In genomic region chr6:126716012-126716411, GRCh38 we compare ENCODE assay signal across 29 cellular contexts.
DNase-seq lines count a peak whose midpoint lies in the region; ATAC-seq and TF ChIP-seq lines count a peak whose summit lies in the region.
"Had no signal": no experiment of that assay in that cellular context is flagged by ENCODE, and none has a peak within 500 bp of the region (broad histone marks: within the 10 kb centered on the region; RNA-seq: fewer than 3 reads in every experiment).

No MANE protein-coding gene starts in this region.

- H3K27me3 Mint-ChIP-seq in CD8-positive, alpha-beta memory T cell = no peaks in the 10 kb centered on the region
- H3K27me3 Mint-ChIP-seq: CD4-positive, CD25-positive, alpha-beta regulatory T cell; effector memory CD8-positive, alpha-beta T cell; T-cell had no signal

- peaks cover 19 to 21% of the 10 kb centered on the region in 2 donors for H3K4me1 ChIP-seq in gastrocnemius medialis
- no peaks in the 10 kb centered on the region for H3K4me1 ChIP-seq in CD8-positive, alpha-beta memory T cell (ENCODE audit: insufficient read depth, low read length)
- H3K4me1 ChIP-seq: colonic mucosa, left lung, right atrium auricular region, SJCRH30, upper lobe of left lung had no signal

- H3K36me3 Mint-ChIP-seq in CD8-positive, alpha-beta memory T cell = no peaks in the 10 kb centered on the region
- H3K36me3 Mint-ChIP-seq: CD4-positive, CD25-positive, alpha-beta regulatory T cell; natural killer cell; T-cell had no signal

- no peaks in the 10 kb centered on the region for H3K9me3 ChIP-seq in gastrocnemius medialis
- no peaks in the 10 kb centered on the region for H3K9me3 ChIP-seq in CD8-positive, alpha-beta memory T cell (ENCODE audit: low read length)
- H3K9me3 ChIP-seq: colonic mucosa, left lung, ovary, right atrium auricular region, SJCRH30, upper lobe of left lung had no signal

- CTCF ChIA-PET in BJ (lab: Yijun Ruan, JAX) = no interaction called here
- CTCF ChIA-PET in CD8-positive, alpha-beta memory T cell (lab: Charles Lee) = no interaction called here

- in situ Hi-C loops in gastrocnemius medialis (cut with MboI; ENCODE audit: low sequenced_read_pairs in 4 of 4) = no loop called here

- H3K4me1 Mint-ChIP-seq in CD8-positive, alpha-beta memory T cell = no peaks in the 10 kb centered on the region
- H3K4me1 Mint-ChIP-seq: CD4-positive, CD25-positive, alpha-beta regulatory T cell; natural killer cell; T-cell had no signal

- TF ChIP-seq POLR2A in gastrocnemius medialis (IDR thresholded peaks at IDR 0.05) = no peak

- H3K4me3 ChIP-seq in BJ (ENCODE audit: low read depth, low read length) = no peak overlapping the region
- no peak overlapping the region for H3K4me3 ChIP-seq in gastrocnemius medialis
- no peak overlapping the region for H3K4me3 ChIP-seq in CD8-positive, alpha-beta memory T cell (ENCODE audit: low read length)
- H3K4me3 ChIP-seq: colonic mucosa, left lung, ovary, right atrium auricular region, SJCRH30, upper lobe of left lung had no signal

- no peak overlapping the region for H3K4me3 Mint-ChIP-seq in CD8-positive, alpha-beta memory T cell
- H3K4me3 Mint-ChIP-seq: CD4-positive, CD25-positive, alpha-beta regulatory T cell; effector memory CD8-positive, alpha-beta T cell; natural killer cell; T-cell had no signal

- no peak for TF ChIP-seq CTCF in BJ (IDR thresholded peaks at IDR 0.05; ENCODE audit: insufficient read depth, low read depth, low read length)
- TF ChIP-seq CTCF in gastrocnemius medialis (IDR thresholded peaks at IDR 0.05 in 4 of 5, conservative IDR thresholded peaks at IDR 0.05 in 1 of 5) = no peak

- intact Hi-C loops in gastrocnemius medialis (cut with DNase I; ENCODE audit: low total_unique reads) = loop anchor here (5.0 kb wide), 2 partner anchors 406 to 551 kb away; partner anchors contain the start of gene RNF146

- H3K9me3 Mint-ChIP-seq in CD8-positive, alpha-beta memory T cell = peaks cover 0 to 2% (median 0%) of the 10 kb centered on the region in 5 donors
- H3K9me3 Mint-ChIP-seq: CD4-positive, CD25-positive, alpha-beta regulatory T cell; effector memory CD8-positive, alpha-beta T cell; natural killer cell; T-cell had no signal

- DNase-seq in BJ (ENCODE audit: low read depth) (peak; percentile 37), LHCN-M2 (ENCODE audit: low read depth) (peak; percentile 74), fibroblast of peridontal ligament (ENCODE audit: extremely low read depth) (peak; percentile 73), gastrocnemius medialis (no peak), NCI-H146 treated with DMSO at 0.1 percent for 48 hours (lab: John Stamatoyannopoulos, UW; ENCODE audit: unreplicated experiment) (no peak)
- DNase-seq in CD8-positive, alpha-beta memory T cell = no peak
- DNase-seq: activated CD4-positive, alpha-beta T cell treated with anti-CD3 and anti-CD28 coated beads, Interleukin-2, amount 50 U/mL, for 4 hours; activated CD4-positive, CD25-positive, alpha-beta regulatory T cell; activated CD8-positive, alpha-beta memory T cell treated with anti-CD3 and anti-CD28 coated beads, Interleukin-2, amount 50 U/mL, for 48 hours; activated naive CD4-positive, alpha-beta T cell treated with anti-CD3 and anti-CD28 coated beads, Interleukin-2, amount 50 U/mL, for 16 hours; amygdala; CD4-positive, CD25-positive, alpha-beta regulatory T cell; colonic mucosa; effector memory CD8-positive, alpha-beta T cell; H7; left lung; midbrain; natural killer cell; NCI-H1436; NCI-H748 treated with DMSO at 0.1 percent for 48 hours; ovary; SJCRH30; stimulated activated CD4-positive, alpha-beta T cell treated with anti-CD3 and anti-CD28 coated beads, Interleukin-2, amount 100 ng/mL, for 48 hours; substantia nigra; T-cell; upper lobe of left lung had no signal

- H3K36me3 ChIP-seq in BJ (ENCODE audit: control insufficient read depth, insufficient read depth, low read length) (no peaks in the 10 kb centered on the region), gastrocnemius medialis (no peaks in the 10 kb centered on the region)
- no peaks in the 10 kb centered on the region for H3K36me3 ChIP-seq in CD8-positive, alpha-beta memory T cell (ENCODE audit: insufficient read depth, low read length)
- H3K36me3 ChIP-seq: colonic mucosa, left lung, ovary, right atrium auricular region, SJCRH30, upper lobe of left lung had no signal

- no peak overlapping the region for H3K27ac Mint-ChIP-seq in CD8-positive, alpha-beta memory T cell
- H3K27ac Mint-ChIP-seq: CD4-positive, CD25-positive, alpha-beta regulatory T cell; effector memory CD8-positive, alpha-beta T cell; natural killer cell; T-cell had no signal

- POLR2A ChIA-PET in BJ (lab: Charles Lee) = interaction anchor here (0.6 to 0.7 kb wide), 2 partner anchors 652 to 959 kb away, joined by 3 read pairs; no protein-coding TSS in a partner anchor
- POLR2A ChIA-PET in CD8-positive, alpha-beta memory T cell (lab: Charles Lee) = no interaction called here

- H3K27me3 ChIP-seq in BJ (ENCODE audit: control insufficient read depth, insufficient read depth, low read length) (no peaks in the 10 kb centered on the region), gastrocnemius medialis (no peaks in the 10 kb centered on the region)
- H3K27me3 ChIP-seq in CD8-positive, alpha-beta memory T cell (ENCODE audit: insufficient read depth, low read length, poor library complexity, severe bottlenecking) = no peaks in the 10 kb centered on the region
- H3K27me3 ChIP-seq: colonic mucosa, left lung, ovary, right atrium auricular region, SJCRH30, upper lobe of left lung had no signal

- ATAC-seq in gastrocnemius medialis = peak in 1 of 2 donors; percentile 43
- ATAC-seq in HG02571 (IDR thresholded peaks at IDR 0.05; ENCODE audit: unreplicated experiment) = no peak
- ATAC-seq in HG03097 (IDR thresholded peaks at IDR 0.05; ENCODE audit: low FRiP score, unreplicated experiment) = no peak
- ATAC-seq: effector memory CD8-positive, alpha-beta T cell; left lung; natural killer cell; T-cell had no signal

- H3K27ac ChIP-seq in gastrocnemius medialis = peak overlapping the region; percentile 79 to 83 (median 79)
- H3K27ac ChIP-seq in CD8-positive, alpha-beta memory T cell (ENCODE audit: low read depth, low read length) = no peak overlapping the region
- H3K27ac ChIP-seq: colonic mucosa, left lung, ovary, right atrium auricular region, SJCRH30, upper lobe of left lung had no signal

Comparison
In these comparisons a context has a peak if more than half of its experiments do, and no peak if none do; other contexts are left out.
1. DNase-seq: peak in BJ (single experiment), LHCN-M2 (single experiment) and fibroblast of peridontal ligament (single experiment); none in gastrocnemius medialis (0 of 2), CD8-positive, alpha-beta memory T cell (0 of 5) and NCI-H146 treated with DMSO at 0.1 percent for 48 hours (single experiment).